ENCODE assay signal across 14 cellular contexts in the genomic region with DNA sequence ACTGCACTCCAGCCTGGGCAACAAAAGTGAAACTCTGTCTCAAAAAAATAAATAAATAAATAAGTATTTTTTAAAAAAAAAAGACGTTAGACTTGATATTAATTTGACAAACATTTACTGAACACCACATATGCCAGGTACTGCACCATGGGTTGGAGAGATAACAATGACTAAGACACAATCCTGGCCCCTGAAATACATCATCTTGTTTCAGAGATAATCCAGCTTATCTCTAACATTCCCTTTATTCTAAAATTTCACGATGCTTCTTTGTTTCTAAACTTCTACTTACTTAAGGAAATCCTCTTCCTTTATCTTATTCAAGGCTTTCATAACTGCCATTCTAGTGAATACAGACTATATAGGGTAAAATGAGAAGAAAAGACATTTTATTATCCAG. TPM values are rescaled to one million over a fixed set of nuclear protein-coding genes. Genes with fewer than 3 reads are reported as not detected.
DNase-seq lines count a peak whose midpoint lies in the region; ATAC-seq and TF ChIP-seq lines count a peak whose summit lies in the region.
"Had no signal": no experiment of that assay in that cellular context is flagged by ENCODE, and none has a peak within 500 bp of the region (broad histone marks: within the 10 kb centered on the region; RNA-seq: fewer than 3 reads in every experiment).

No MANE protein-coding gene starts in this region.

- H3K4me3 ChIP-seq in RWPE2 (ENCODE audit: severe bottlenecking) (no peak overlapping the region), WERI-Rb-1 (ENCODE audit: low read depth, low read length) (no peak overlapping the region)
- H3K4me3 ChIP-seq: A549, HAP-1 had no signal

- CTCF ChIA-PET in activated CD4-positive, alpha-beta T cell treated with anti-CD3 and anti-CD28 coated beads, Interleukin-2, amount 10 ng/mL, durations not matched to agents 7 days and 5 days (lab: Charles Lee) = no interaction called here

- peaks cover 12% of the 10 kb centered on the region for H3K4me1 Mint-ChIP-seq in memory B cell
- H3K4me1 Mint-ChIP-seq in activated CD4-positive, alpha-beta T cell treated with anti-CD3 and anti-CD28 coated beads, Interleukin-2, amount 10 ng/mL, durations not matched to agents 7 days and 5 days = peaks cover 32% of the 10 kb centered on the region

- no peaks in the 10 kb centered on the region for H3K27me3 Mint-ChIP-seq in memory B cell
- no peaks in the 10 kb centered on the region for H3K27me3 Mint-ChIP-seq in activated CD4-positive, alpha-beta T cell treated with anti-CD3 and anti-CD28 coated beads, Interleukin-2, amount 10 ng/mL, durations not matched to agents 7 days and 5 days
- H3K27me3 Mint-ChIP-seq: CD4-positive, alpha-beta memory T cell had no signal

- H3K36me3 Mint-ChIP-seq in memory B cell = peaks cover 4% of the 10 kb centered on the region
- peaks cover 33% of the 10 kb centered on the region for H3K36me3 Mint-ChIP-seq in activated CD4-positive, alpha-beta T cell treated with anti-CD3 and anti-CD28 coated beads, Interleukin-2, amount 10 ng/mL, durations not matched to agents 7 days and 5 days (ENCODE audit: low read depth)

- TF ChIP-seq CTCF in RWPE2 (IDR thresholded peaks at IDR 0.05; ENCODE audit: poor library complexity, severe bottlenecking) (no peak), WERI-Rb-1 (IDR thresholded peaks at IDR 0.05; ENCODE audit: low read depth, low read length) (no peak)

- H3K4me3 Mint-ChIP-seq in memory B cell = no peak overlapping the region
- no peak overlapping the region for H3K4me3 Mint-ChIP-seq in activated CD4-positive, alpha-beta T cell treated with anti-CD3 and anti-CD28 coated beads, Interleukin-2, amount 10 ng/mL, durations not matched to agents 7 days and 5 days
- H3K4me3 Mint-ChIP-seq: CD4-positive, alpha-beta memory T cell had no signal

- DNase-seq in RWPE2 (ENCODE audit: low spot score) (no peak), amniotic epithelial cell (ENCODE audit: low read depth) (peak; percentile 35), memory B cell (ENCODE audit: low spot score in 2 of 2) (no peak), HK-2 (ENCODE audit: unreplicated experiment) (no peak), NCI-H1417 (lab: John Stamatoyannopoulos, UW) (no peak), WERI-Rb-1 (no peak)
- no peak for DNase-seq in activated CD4-positive, alpha-beta T cell treated with anti-CD3 and anti-CD28 coated beads, Interleukin-2, amount 10 ng/mL, durations not matched to agents 7 days and 5 days
- DNase-seq: BE2C; CD4-positive, alpha-beta memory T cell; DMS79 treated with DMSO at 0.1 percent for 48 hours; EL had no signal

- H3K27ac Mint-ChIP-seq in memory B cell = peak overlapping the region; percentile 61
- H3K27ac Mint-ChIP-seq in activated CD4-positive, alpha-beta T cell treated with anti-CD3 and anti-CD28 coated beads, Interleukin-2, amount 10 ng/mL, durations not matched to agents 7 days and 5 days = no peak overlapping the region

- H3K9me3 ChIP-seq in RWPE2 (ENCODE audit: severe bottlenecking) (no peaks in the 10 kb centered on the region), WERI-Rb-1 (ENCODE audit: severe bottlenecking) (no peaks in the 10 kb centered on the region)
- H3K9me3 ChIP-seq: A549, BE2C, HAP-1 had no signal

- no peak for ATAC-seq in RWPE2 (ENCODE audit: low read depth)
- ATAC-seq in memory B cell (ENCODE audit: low read depth) = no peak
- ATAC-seq: A549 had no signal

- H3K36me3 ChIP-seq in RWPE2 (ENCODE audit: low read depth) = no peaks in the 10 kb centered on the region
- H3K36me3 ChIP-seq in WERI-Rb-1 = no peaks in the 10 kb centered on the region
- H3K36me3 ChIP-seq: BE2C, HAP-1 had no signal

- H3K27me3 ChIP-seq in RWPE2 (ENCODE audit: insufficient read depth, poor library complexity, severe bottlenecking) = no peaks in the 10 kb centered on the region
- H3K27me3 ChIP-seq in WERI-Rb-1 (ENCODE audit: insufficient read depth, low read depth, severe bottlenecking) = no peaks in the 10 kb centered on the region
- H3K27me3 ChIP-seq: BE2C had no signal

- peak overlapping the region; percentile 94 for H3K27ac ChIP-seq in RWPE2 (ENCODE audit: poor library complexity, severe bottlenecking)
- H3K27ac ChIP-seq in WERI-Rb-1 = no peak overlapping the region
- H3K27ac ChIP-seq: C4-2B had no signal

- POLR2A ChIA-PET in activated CD4-positive, alpha-beta T cell treated with anti-CD3 and anti-CD28 coated beads, Interleukin-2, amount 10 ng/mL, durations not matched to agents 7 days and 5 days (lab: Charles Lee) = no interaction called here

- no peaks in the 10 kb centered on the region for H3K9me3 Mint-ChIP-seq in memory B cell
- peaks cover 9% of the 10 kb centered on the region for H3K9me3 Mint-ChIP-seq in activated CD4-positive, alpha-beta T cell treated with anti-CD3 and anti-CD28 coated beads, Interleukin-2, amount 10 ng/mL, durations not matched to agents 7 days and 5 days

- peaks cover 51% of the 10 kb centered on the region for H3K4me1 ChIP-seq in RWPE2 (ENCODE audit: insufficient read depth, poor library complexity, severe bottlenecking)
- H3K4me1 ChIP-seq: BE2C, HAP-1 had no signal

RNA-seq across cellular contexts. Expression of gene PEX13, which starts 55.0 kb away (rescaled TPM):
- 10 to 100 TPM; 14.3 to 14.5 TPM for total RNA-seq in activated CD4-positive, alpha-beta T cell treated with anti-CD3 and anti-CD28 coated beads, Interleukin-2, amount 10 ng/mL, durations not matched to agents 7 days and 5 days

RNA-seq across cellular contexts. Expression of gene PUS10, which starts 55.5 kb away (rescaled TPM):
- 1 to 10 TPM; 5.7 to 8.8 TPM for total RNA-seq in activated CD4-positive, alpha-beta T cell treated with anti-CD3 and anti-CD28 coated beads, Interleukin-2, amount 10 ng/mL, durations not matched to agents 7 days and 5 days
